Comparison of ENCODE assay signal across 8 cellular contexts in genomic region chr2:100610381-100610831, GRCh38. TPM values are rescaled to one million over a fixed set of nuclear protein-coding genes. Genes with fewer than 3 reads are reported as not detected.
DNase-seq lines count a peak whose midpoint lies in the region; ATAC-seq and TF ChIP-seq lines count a peak whose summit lies in the region.

No MANE protein-coding gene starts in this region.

- no peaks in the 10 kb centered on the region for H4K20me1 ChIP-seq in mammary epithelial cell (ENCODE audit: insufficient read depth, low read length)

- CTCF ChIA-PET in mammary epithelial cell (lab: Charles Lee; ENCODE audit: low non-redundant PET) = interaction anchor here (0.5 to 0.8 kb wide), 2 partner anchors 293 to 642 kb away, joined by 5 read pairs; no protein-coding TSS in a partner anchor

- no peaks in the 10 kb centered on the region for H3K27me3 ChIP-seq in mammary epithelial cell (ENCODE audit: insufficient read depth, low read length)

- TF ChIP-seq CTCF in mammary epithelial cell (conservative IDR thresholded peaks at IDR 0.05 in 1 of 2, IDR thresholded peaks at IDR 0.05 in 1 of 2; ENCODE audit: extremely low read depth in 1 of 2, insufficient read depth in 1 of 2, low read depth in 1 of 2, low read length in 2 of 2) = peak; percentile 50 to 75

- no peaks in the 10 kb centered on the region for H3K36me3 ChIP-seq in mammary epithelial cell (ENCODE audit: insufficient read depth, low read length)

- no peak overlapping the region for H2AFZ ChIP-seq in mammary epithelial cell (ENCODE audit: low read depth, low read length)

- H3K9me3 ChIP-seq in mammary epithelial cell (replicated peaks; ENCODE audit: insufficient read depth, low read length) = no peaks in the 10 kb centered on the region

- no TSS peak for BruUV-seq in mammary epithelial cell (replicated peaks; lab: Mats Ljungman, UMichigan)

- H3K9ac ChIP-seq in mammary epithelial cell (ENCODE audit: insufficient read depth, low read length) = no peak overlapping the region

- H3K4me1 ChIP-seq in mammary epithelial cell (ENCODE audit: insufficient read depth, low read length) = no peaks in the 10 kb centered on the region

- H3K4me3 ChIP-seq in mammary epithelial cell (replicated peaks in 1 of 3; ENCODE audit: insufficient read depth in 1 of 3, low read depth in 2 of 3, low read length in 3 of 3) = no peak overlapping the region

- in situ Hi-C loops in mammary epithelial cell (cut with MboI; ENCODE audit: low sequenced_read_pairs in 2 of 2) = loop anchor here (10.0 to 25.0 kb wide), 3 partner anchors 377 to 602 kb away; partner anchors contain the start of gene RPL31 (in 1 of the 2)

- no peak overlapping the region for H3K4me2 ChIP-seq in mammary epithelial cell (ENCODE audit: insufficient read depth, low read depth, low read length)

- 51% methylated on average over 3 of the region's 13 CpGs for WGBS in mammary epithelial cell (ENCODE audit: low coverage, missing lambda C conversion rate)

- ATAC-seq in GM21786 (IDR thresholded peaks at IDR 0.05; ENCODE audit: unreplicated experiment) = no peak

- dilution Hi-C loops in mammary epithelial cell (cut with HindIII; ENCODE audit: low sequenced_read_pairs) = loop anchor here (25.0 kb wide), 1 partner anchor 377 kb away; no protein-coding TSS in a partner anchor

- intact Hi-C loops in mammary epithelial cell (cut with micrococcal nuclease) = loop anchor here (1.0 to 10.0 kb wide), 3 partner anchors 214 to 375 kb away; partner anchors contain the start of gene NPAS2

- no peak overlapping the region for H3K27ac ChIP-seq in mammary epithelial cell (ENCODE audit: insufficient read depth, low read depth, low read length)

- DNase-seq in NCI-H510A treated with DMSO at 0.1 percent for 48 hours (lab: John Stamatoyannopoulos, UW) (peak; percentile 8), NCI-H510A (lab: John Stamatoyannopoulos, UW) (no peak), NCI-H1694 treated with DMSO at 0.1 percent for 48 hours (lab: John Stamatoyannopoulos, UW) (peak; percentile 19), mammary epithelial cell (peak; percentile 37), left kidney (ENCODE audit: low read depth, low spot score) (peak; percentile 89)
- DNase-seq in activated CD4-positive, CD25-positive, alpha-beta regulatory T cell (lab: John Stamatoyannopoulos, UW) = peak; percentile 20 to 51 (median 46)
- peak; percentile 62 to 63 for DNase-seq in stimulated activated CD4-positive, alpha-beta T cell treated with anti-CD3 and anti-CD28 coated beads, Interleukin-4, amount 100 ng/mL, for 4 hours

- no peaks in the 10 kb centered on the region for H3K79me2 ChIP-seq in mammary epithelial cell (ENCODE audit: insufficient read depth, low read length)

RNA-seq across cellular contexts. Expression of gene PDCL3, which starts 47.6 kb away (rescaled TPM):
- total RNA-seq in mammary epithelial cell = 10 to 100 TPM; 20.8 to 25.7 TPM
- 24.4 TPM for polyA plus RNA-seq in mammary epithelial cell
- polyA minus RNA-seq in mammary epithelial cell = 42.6 TPM
